Comparison of ENCODE assay signal across 11 cellular contexts in the genomic region with DNA sequence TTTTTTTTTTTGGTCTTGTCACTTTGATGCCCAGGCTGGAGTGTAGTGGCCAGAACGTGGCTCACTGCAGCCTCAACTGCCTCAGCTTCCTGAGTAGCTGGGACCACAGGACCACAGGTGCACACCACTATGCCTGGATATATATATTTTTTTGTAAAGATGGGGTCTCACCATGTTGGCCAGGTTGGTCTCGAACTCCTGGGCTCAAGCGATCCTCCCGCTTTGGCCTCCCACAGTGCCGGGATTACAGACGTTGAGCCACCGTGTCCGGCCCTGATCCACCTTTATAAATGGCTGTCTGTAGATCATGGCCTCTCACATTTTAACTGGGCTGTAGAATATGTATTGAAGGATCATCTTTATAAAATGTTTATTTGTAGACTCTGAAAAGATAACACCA. TPM values are rescaled to one million over a fixed set of nuclear protein-coding genes. Genes with fewer than 3 reads are reported as not detected.
A peak's percentile ranks its signal among the peaks of the same experiment; 100 is the strongest.
DNase-seq lines count a peak whose midpoint lies in the region; ATAC-seq and TF ChIP-seq lines count a peak whose summit lies in the region.
"Had no signal": no experiment of that assay in that cellular context is flagged by ENCODE, and none has a peak within 500 bp of the region (broad histone marks: within the 10 kb centered on the region; RNA-seq: fewer than 3 reads in every experiment).

No MANE protein-coding gene starts in this region.

- BruUV-seq in PC-9 (replicated peaks; lab: Mats Ljungman, UMichigan): no TSS peak

- H4K20me1 ChIP-seq in PC-9 (ENCODE audit: insufficient read depth): peaks cover 10% of the 10 kb centered on the region
- peaks cover 6% of the 10 kb centered on the region for H4K20me1 ChIP-seq in neural progenitor cell (ENCODE audit: low read depth)

- H3K36me3 ChIP-seq in ES-I3 (ENCODE audit: insufficient read depth, low read length): no peaks in the 10 kb centered on the region
- H3K36me3 ChIP-seq in PC-9 (ENCODE audit: low read depth): peaks cover 7% of the 10 kb centered on the region; the same call in 1 of the 2 replicates
- H3K36me3 ChIP-seq in neural progenitor cell: no peaks in the 10 kb centered on the region

- H3K9me3 Mint-ChIP-seq in dendritic cell treated with granulocyte-macrophage colony-stimulating factor and Interleukin-4, amounts not matched to agents 40 ng/mL and 50 ng/mL, for 4 days: no peaks in the 10 kb centered on the region
- H3K9me3 Mint-ChIP-seq in neural progenitor cell: no peaks in the 10 kb centered on the region

- no peaks in the 10 kb centered on the region for H3K9me3 ChIP-seq in ES-I3 (ENCODE audit: control insufficient read depth, insufficient read depth, low read length)
- H3K9me3 ChIP-seq in PC-9 (ENCODE audit: insufficient read depth, low read depth): no peaks in the 10 kb centered on the region
- no peaks in the 10 kb centered on the region for H3K9me3 ChIP-seq in neural progenitor cell (ENCODE audit: low read depth)

- no peak for DNase-seq in PC-9
- DNase-seq in neural progenitor cell (ENCODE audit: low spot score): no peak
- DNase-seq in H4 (ENCODE audit: low spot score): no peak
- DNase-seq in HUDEP-2 (lab: John Stamatoyannopoulos, UW; ENCODE audit: unreplicated experiment in 76 of 76): no peak
- DNase-seq: DMS153, NCI-H345, SIG-M5 had no signal

- TF ChIP-seq CTCF in PC-9 (conservative IDR thresholded peaks at IDR 0.05) (no peak), neural progenitor cell (IDR thresholded peaks at IDR 0.05) (no peak)

- peak overlapping the region; percentile 94 for H3K4me2 ChIP-seq in PC-9
- peak overlapping the region; percentile 95 for H3K4me2 ChIP-seq in neural progenitor cell

- H3K27ac Mint-ChIP-seq in dendritic cell treated with granulocyte-macrophage colony-stimulating factor and Interleukin-4, amounts not matched to agents 40 ng/mL and 50 ng/mL, for 4 days: no peak overlapping the region
- H3K27ac Mint-ChIP-seq in neural progenitor cell: peak overlapping the region; percentile 30

- peak overlapping the region; percentile 22 for H3K4me3 Mint-ChIP-seq in dendritic cell treated with granulocyte-macrophage colony-stimulating factor and Interleukin-4, amounts not matched to agents 40 ng/mL and 50 ng/mL, for 4 days
- H3K4me3 Mint-ChIP-seq in neural progenitor cell: peak overlapping the region; percentile 93

- peaks cover 12% of the 10 kb centered on the region; the same call in 1 of the 2 replicates for H3F3A ChIP-seq in PC-9 (ENCODE audit: insufficient read depth, low read depth)
- H3F3A ChIP-seq in neural progenitor cell (ENCODE audit: low read depth): peaks cover 35% of the 10 kb centered on the region

- H3K4me1 ChIP-seq in ES-I3 (ENCODE audit: insufficient read depth, low read length): 0 out of 2 replicates have a peak, but pooled peaks cover 3% of the 10 kb centered on the region
- peaks cover 11% of the 10 kb centered on the region for H3K4me1 ChIP-seq in PC-9 (replicated peaks; ENCODE audit: insufficient read depth)
- H3K4me1 ChIP-seq in neural progenitor cell: peaks cover 6% of the 10 kb centered on the region

- H3K9ac ChIP-seq in ES-I3 (ENCODE audit: low read depth, low read length): 0 out of 2 replicates have a peak overlapping the region, but pooled peaks have one; percentile 84
- H3K9ac ChIP-seq in neural progenitor cell: no peak overlapping the region

- H3K27ac ChIP-seq in PC-9: no peak overlapping the region
- H3K27ac ChIP-seq in neural progenitor cell: no peak overlapping the region

- no peaks in the 10 kb centered on the region for H3K27me3 ChIP-seq in PC-9 (ENCODE audit: insufficient read depth, low read depth)
- H3K27me3 ChIP-seq in neural progenitor cell: no peaks in the 10 kb centered on the region

- CTCF ChIA-PET in PC-9 (lab: Charles Lee): no interaction called here

- H3K4me3 ChIP-seq in PC-9: peak overlapping the region; percentile 90; the same call in 1 of the 2 replicates
- H3K4me3 ChIP-seq in neural progenitor cell: no peak overlapping the region

- POLR2A ChIA-PET in PC-9 (lab: Charles Lee; ENCODE audit: unreplicated experiment): no interaction called here

- no peaks in the 10 kb centered on the region for H3K9me2 ChIP-seq in PC-9 (ENCODE audit: insufficient read depth)

- no peak overlapping the region for H2AFZ ChIP-seq in PC-9
- H2AFZ ChIP-seq in neural progenitor cell (replicated peaks): no peak overlapping the region

- peaks cover 73% of the 10 kb centered on the region for H3K36me3 Mint-ChIP-seq in dendritic cell treated with granulocyte-macrophage colony-stimulating factor and Interleukin-4, amounts not matched to agents 40 ng/mL and 50 ng/mL, for 4 days (ENCODE audit: low read depth)
- H3K36me3 Mint-ChIP-seq in neural progenitor cell: peaks cover 9% of the 10 kb centered on the region

- H3K79me2 ChIP-seq in PC-9 (ENCODE audit: low read depth) (peaks cover 49% of the 10 kb centered on the region), neural progenitor cell (ENCODE audit: low read depth) (peaks cover 39% of the 10 kb centered on the region)

- intact Hi-C loops in PC-9 (cut with micrococcal nuclease; ENCODE audit: unreplicated experiment): no loop called here
- intact Hi-C loops in dendritic cell treated with granulocyte-macrophage colony-stimulating factor and Interleukin-4, amounts not matched to agents 40 ng/mL and 50 ng/mL, for 4 days (cut with micrococcal nuclease): loop anchor here (10.0 kb wide), 1 partner anchor 110 kb away; the partner anchor contains the start of gene CTDSPL2

- no peak for ATAC-seq in HG03095 (IDR thresholded peaks at IDR 0.05; ENCODE audit: unreplicated experiment)
- ATAC-seq: GM12878 had no signal

- H3K27me3 Mint-ChIP-seq in dendritic cell treated with granulocyte-macrophage colony-stimulating factor and Interleukin-4, amounts not matched to agents 40 ng/mL and 50 ng/mL, for 4 days: no peaks in the 10 kb centered on the region
- H3K27me3 Mint-ChIP-seq in neural progenitor cell (ENCODE audit: insufficient read depth, low read depth): peaks cover 4% of the 10 kb centered on the region

- peaks cover 28% of the 10 kb centered on the region for H3K4me1 Mint-ChIP-seq in dendritic cell treated with granulocyte-macrophage colony-stimulating factor and Interleukin-4, amounts not matched to agents 40 ng/mL and 50 ng/mL, for 4 days (ENCODE audit: low read depth)
- H3K4me1 Mint-ChIP-seq in neural progenitor cell: peaks cover 22% of the 10 kb centered on the region

RNA-seq across cellular contexts. Expression of gene EIF3J, which starts 1.9 kb away (rescaled TPM):
- 75.8 and 117 TPM in 2 replicates for total RNA-seq in PC-9 (2021)
- total RNA-seq in neural progenitor cell (ENCODE audit: low replicate concordance): 43.8 and 76.2 TPM in 2 replicates
- total RNA-seq in H4 (2014; rRNA removed; shearing (Covaris generic)): 39.1 and 40.0 TPM in 2 replicates
